Comparison of ENCODE assay signal across 19 cellular contexts in genomic region chr15:100690032-100690785, GRCh38.
"Had no signal": no experiment of that assay in that cellular context is flagged by ENCODE, and none has a peak within 500 bp of the region (broad histone marks: within the 10 kb centered on the region; RNA-seq: fewer than 3 reads in every experiment).

No MANE protein-coding gene starts in this region.

- DNase-seq: activated CD4-positive, alpha-beta T cell treated with anti-CD3 and anti-CD28 coated beads for 1 hour; activated CD4-positive, alpha-beta T cell treated with anti-CD3 and anti-CD28 coated beads, Interleukin-2, amount 50 U/mL, for 1 hour; activated CD8-positive, alpha-beta T cell treated with anti-CD3 and anti-CD28 coated beads, Interleukin-2, amount 10 ng/mL, durations not matched to agents 7 days and 5 days; activated gamma-delta T cell treated with Interleukin-2 at 50 U/mL for 16 hours; effector memory CD4-positive, alpha-beta T cell; esophagus squamous epithelium; heart right ventricle; islet precursor cell; lower lobe of right lung; nephron progenitor cell; stimulated activated CD4-positive, alpha-beta T cell treated with anti-CD3 and anti-CD28 coated beads, Interleukin-4, amount 100 ng/mL, for 24 hours; stimulated activated naive CD4-positive, alpha-beta T cell treated with Interleukin-2 at 50 U/mL for 16 hours; T-cell had no signal

- H3K36me3 Mint-ChIP-seq: activated naive CD4-positive, alpha-beta T cell treated with anti-CD3 and anti-CD28 coated beads, Interleukin-2, amount 50 U/mL, for 24 hours; brain; T-cell had no signal

- H3K4me3 ChIP-seq: esophagus squamous epithelium, heart right ventricle, lower lobe of right lung, pancreas, upper lobe of left lung had no signal

- H3K4me1 Mint-ChIP-seq: activated naive CD4-positive, alpha-beta T cell treated with anti-CD3 and anti-CD28 coated beads, Interleukin-2, amount 50 U/mL, for 24 hours; T-cell had no signal

- H3K27ac Mint-ChIP-seq: activated CD8-positive, alpha-beta T cell treated with anti-CD3 and anti-CD28 coated beads, Interleukin-2, amount 10 ng/mL, durations not matched to agents 7 days and 5 days; activated naive CD4-positive, alpha-beta T cell treated with anti-CD3 and anti-CD28 coated beads, Interleukin-2, amount 50 U/mL, for 24 hours; activated T-helper 1 cell treated with anti-CD3 and anti-CD28 coated beads, Interleukin-12 subunit alpha, Interleukin-12 subunit beta, Interleukin-2, Interleukin-4 antibody, amounts not matched to agents 30 ng/mL and 10 ng/mL and 1 ng/mL, durations not matched to agents 14 hours and 24 hours and 36 hours; brain; nephron progenitor cell; T-cell; T-helper 2 cell treated with Interferon-gamma antibody and Interleukin-4, amounts not matched to agents 5 μg/mL and 100 μg/mL, for 36 hours had no signal

- H3K4me3 Mint-ChIP-seq: activated CD8-positive, alpha-beta T cell treated with anti-CD3 and anti-CD28 coated beads, Interleukin-2, amount 10 ng/mL, durations not matched to agents 7 days and 5 days; activated naive CD4-positive, alpha-beta T cell treated with anti-CD3 and anti-CD28 coated beads, Interleukin-2, amount 50 U/mL, for 24 hours; activated T-helper 1 cell treated with anti-CD3 and anti-CD28 coated beads, Interleukin-12 subunit alpha, Interleukin-12 subunit beta, Interleukin-2, Interleukin-4 antibody, amounts not matched to agents 30 ng/mL and 10 ng/mL and 1 ng/mL, durations not matched to agents 14 hours and 24 hours and 36 hours; brain; nephron progenitor cell; T-cell; T-helper 2 cell treated with Interferon-gamma antibody and Interleukin-4, amounts not matched to agents 5 μg/mL and 100 μg/mL, for 36 hours had no signal

- H3K9me3 Mint-ChIP-seq: activated naive CD4-positive, alpha-beta T cell treated with anti-CD3 and anti-CD28 coated beads, Interleukin-2, amount 50 U/mL, for 24 hours; activated T-helper 1 cell treated with anti-CD3 and anti-CD28 coated beads, Interleukin-12 subunit alpha, Interleukin-12 subunit beta, Interleukin-2, Interleukin-4 antibody, amounts not matched to agents 30 ng/mL and 10 ng/mL and 1 ng/mL, durations not matched to agents 14 hours and 24 hours and 36 hours; nephron progenitor cell; T-cell; T-helper 2 cell treated with Interferon-gamma antibody and Interleukin-4, amounts not matched to agents 5 μg/mL and 100 μg/mL, for 36 hours had no signal
